In genomic region chr2:219619235-219619634, GRCh38 we compare ENCODE assay signal across 20 cellular contexts. TPM values are rescaled to one million over a fixed set of nuclear protein-coding genes. Genes with fewer than 3 reads are reported as not detected.
A peak's percentile ranks its signal among the peaks of the same experiment; 100 is the strongest.
DNase-seq lines count a peak whose midpoint lies in the region; ATAC-seq, FAIRE-seq and TF ChIP-seq lines count a peak whose summit lies in the region.
"Had no signal": no experiment of that assay in that cellular context is flagged by ENCODE, and none has a peak within 500 bp of the region (broad histone marks: within the 10 kb centered on the region; RNA-seq: fewer than 3 reads in every experiment).

No MANE protein-coding gene starts in this region.

- no peaks in the 10 kb centered on the region; the same call in 1 of the 2 replicates for H4K20me1 ChIP-seq in K562 (replicated peaks; ENCODE audit: control insufficient read depth, insufficient read depth, low read length)

- peak; percentile 85 for ATAC-seq in K562
- ATAC-seq in HG02623 (IDR thresholded peaks at IDR 0.05; ENCODE audit: unreplicated experiment): no peak
- ATAC-seq: natural killer cell treated with Interleukin-12 subunit alpha and Interleukin-12 subunit beta and Interleukin-15 and Interleukin-18, amount 100 ng/mL, for 72 hours; Panc1 had no signal

- in situ Hi-C loops in K562 (cut with MboI): no loop called here

- intact Hi-C loops in A673 (cut with micrococcal nuclease; ENCODE audit: unreplicated experiment): no loop called here
- intact Hi-C loops in K562 (cut with micrococcal nuclease): loop anchor here (1.0 kb wide), 1 partner anchor 23 kb away; no protein-coding TSS in a partner anchor

- no peak overlapping the region for H3K4me3 ChIP-seq in A673 (ENCODE audit: low read depth, low read length, poor library complexity, severe bottlenecking)
- H3K4me3 ChIP-seq in H7 (ENCODE audit: insufficient read depth, low read depth, low read length): no peak overlapping the region
- no peak overlapping the region for H3K4me3 ChIP-seq in K562

- FAIRE-seq in K562 (lab: Jason Lieb, UNC): peak; percentile 32
- FAIRE-seq: astrocyte had no signal

- H3K9me3 ChIP-seq in A673 (ENCODE audit: low read depth, low read length, poor library complexity, severe bottlenecking) (no peaks in the 10 kb centered on the region), K562 (replicated peaks; ENCODE audit: control insufficient read depth, insufficient read depth, low read depth, low read length) (no peaks in the 10 kb centered on the region)

- no peak overlapping the region for H3K9ac ChIP-seq in K562 (ENCODE audit: insufficient read depth in 1 of 2, low read depth in 2 of 2, low read length in 2 of 2)

- H3K27me3 ChIP-seq in A673 (replicated peaks; ENCODE audit: insufficient read depth, low read depth, low read length, poor library complexity) (no peaks in the 10 kb centered on the region), H7 (ENCODE audit: control insufficient read depth, insufficient read depth, low read length) (no peaks in the 10 kb centered on the region), K562 (ENCODE audit: control insufficient read depth in 2 of 2, insufficient read depth in 2 of 2, low read length in 2 of 2) (peaks cover 2 to 5% of the 10 kb centered on the region in 2 experiments; a peak in 1 of 5 replicates)

- DNase-seq in A673 (ENCODE audit: low spot score) (no peak), H7 (peak; percentile 82), K562 (ENCODE audit: extremely low read depth in 1 of 4, low spot score in 3 of 4) (peak in 2 of 4 experiments; percentile 35 to 40), myocyte (ENCODE audit: low read depth) (peak; percentile 12), activated gamma-delta T cell (lab: John Stamatoyannopoulos, UW) (no peak)
- no peak for DNase-seq in central memory CD4-positive, alpha-beta T cell
- DNase-seq: activated CD4-positive, CD25-positive, alpha-beta regulatory T cell treated with anti-CD3 and anti-CD28 coated beads, Interleukin-2, amount 50 U/mL, for 72 hours; activated naive CD4-positive, alpha-beta T cell treated with anti-CD3 and anti-CD28 coated beads, Interleukin-2, amount 50 U/mL, for 16 hours; activated T-cell treated with anti-CD3 and anti-CD28 coated beads, Interleukin-2, amount 50 U/mL, for 48 hours; cortex of kidney; hippocampal formation; kidney glomerular epithelial cell; NCI-H2029; NCI-H510A treated with DMSO at 0.1 percent for 48 hours; stimulated activated CD4-positive, alpha-beta T cell treated with anti-CD3 and anti-CD28 coated beads, Interleukin-12 subunit alpha, Interleukin-12 subunit beta, amount 100 ng/mL, for 4 hours; stimulated activated CD8-positive, alpha-beta memory T cell treated with anti-CD3 and anti-CD28 coated beads, Interleukin-4, amount 100 ng/mL, for 48 hours had no signal

- TF ChIP-seq RAD21 in K562 (CRISPR knock-in tag; conservative IDR thresholded peaks at IDR 0.05 in 1 of 2, IDR thresholded peaks at IDR 0.05 in 1 of 2): peak in 1 of 2 experiments; percentile 56; a peak in 2 of 4 replicates

- CTCF ChIA-PET in A673 (lab: Charles Lee) (interaction anchor here (0.6 kb wide), 1 partner anchor 32 kb away, joined by 4 read pairs; no protein-coding TSS in a partner anchor), K562 (lab: Yijun Ruan, JAX; ENCODE audit: low intra/inter-chr PET ratio) (no interaction called here)

- TF ChIP-seq EP300 in K562 (IDR thresholded peaks at IDR 0.05; ENCODE audit: low read length): no peak

- H3K4me1 ChIP-seq in A673 (ENCODE audit: insufficient read depth, low read length, poor library complexity, severe bottlenecking) (no peaks in the 10 kb centered on the region), K562 (replicated peaks in 1 of 2; ENCODE audit: control insufficient read depth in 2 of 2, insufficient read depth in 2 of 2, low read length in 2 of 2) (no peaks in the 10 kb centered on the region; a peak in 1 of 5 replicates)

- no TSS peak for BruUV-seq in A673 (replicated peaks; lab: Mats Ljungman, UMichigan)
- BruUV-seq in K562 (replicated peaks; lab: Mats Ljungman, UMichigan): no TSS peak

- WGBS in K562 (ENCODE audit: insufficient coverage, low coverage, missing lambda C conversion rate): 8% methylated on average over 4 of the region's 4 CpGs

- POLR2A ChIA-PET in A673 (lab: Charles Lee; ENCODE audit: low non-redundant PET) (no interaction called here), K562 (lab: Yijun Ruan, JAX) (no interaction called here)

- H3K27ac ChIP-seq in A673 (ENCODE audit: low read depth, low read length, poor library complexity, severe bottlenecking) (no peak overlapping the region), K562 (ENCODE audit: extremely low read depth, low read depth, low read length) (no peak overlapping the region)

- no peaks in the 10 kb centered on the region for H3K79me2 ChIP-seq in K562 (ENCODE audit: control insufficient read depth, insufficient read depth, low read length)

- peak; percentile 47 for TF ChIP-seq CTCF in A673 (conservative IDR thresholded peaks at IDR 0.05; ENCODE audit: low read depth, low read length)
- peak; percentile 39 to 54 (median 47); a peak in 5 of 6 replicates for TF ChIP-seq CTCF in K562 (IDR thresholded peaks at IDR 0.05 in 2 of 3, conservative IDR thresholded peaks at IDR 0.05 in 1 of 3; ENCODE audit: insufficient read depth in 2 of 3, low read depth in 1 of 3, low read length in 3 of 3)

- no peak for TF ChIP-seq POLR2A in K562 (conservative IDR thresholded peaks at IDR 0.05)

- H3K36me3 ChIP-seq in A673 (ENCODE audit: insufficient read depth, low read length, poor library complexity, severe bottlenecking): no peaks in the 10 kb centered on the region
- peaks cover 2% of the 10 kb centered on the region; the same call in 1 of the 2 replicates for H3K36me3 ChIP-seq in H7 (replicated peaks; ENCODE audit: control insufficient read depth, insufficient read depth, low read length)
- no peaks in the 10 kb centered on the region for H3K36me3 ChIP-seq in K562 (ENCODE audit: control insufficient read depth, insufficient read depth, low read length)

- H3K9me1 ChIP-seq in K562 (ENCODE audit: control insufficient read depth, insufficient read depth, low read length): no peaks in the 10 kb centered on the region

- H2AFZ ChIP-seq in K562 (ENCODE audit: low read depth, low read length): no peak overlapping the region

- no peak overlapping the region for H3K4me2 ChIP-seq in K562 (ENCODE audit: insufficient read depth, low read length)

RNA-seq across cellular contexts. Expression of gene SLC4A3, which starts 8.2 kb away (rescaled TPM):
- total RNA-seq in A673 (2021) (0.52 and 1.5 TPM in 2 replicates), K562 (2014; rRNA removed) (not detected in 2 replicates), K562 (2014; rRNA removed; fragmentation: Illumina TruSeq; extraction: Trizol) (not detected in 2 replicates), K562 (2015; rRNA removed; fragmentation: Illumina TruSeq; extraction: Trizol) (0.04 TPM in 1 of 2 replicates, not detected in the other), K562 (2021) (0.04 and 0.31 TPM in 2 replicates), myocyte (4.3 and 7.0 TPM in 2 replicates)
- 6.9 and 8.2 TPM in 2 replicates for total RNA-seq in H7 (2014; rRNA removed; shearing (Covaris generic))
- total RNA-seq in K562 (2011; cell fraction: chromatin; rRNA removed; ENCODE audit: low replicate concordance): 0.28 and 2.2 TPM in 2 replicates
- 0.53 and 1.0 TPM in 2 replicates for total RNA-seq in K562 (2011; cell fraction: nucleolus; rRNA removed)
- 0.53 and 0.59 TPM in 2 replicates for total RNA-seq in K562 (2011; cell fraction: nucleoplasm; rRNA removed)
- polyA plus RNA-seq in K562 (2011; rRNA removed) (0.26 and 0.76 TPM in 2 replicates), K562 (2014; fragmentation: Illumina TruSeq; extraction: Trizol) (0.04 TPM in 1 of 2 replicates, not detected in the other), K562 (2014; fragmentation: Nextera tagmentation; extraction: Ambion mirVana) (not detected), K562 (2014; rRNA removed) (0.05 and 0.11 TPM in 2 replicates)
- 0.39 and 0.62 TPM in 2 replicates for polyA plus RNA-seq in K562 (2011; cell fraction: cytosol; rRNA removed)
- 3.3 and 5.9 TPM in 2 replicates for polyA plus RNA-seq in K562 (2011; cell fraction: nucleus; rRNA removed)
- polyA plus RNA-seq in K562 (2012): 0.08 and 0.17 TPM in 2 replicates
- polyA minus RNA-seq in K562 (2011; rRNA and poly(A)+ RNA removed): not detected in 2 replicates
- polyA minus RNA-seq in K562 (2011; cell fraction: cytosol; rRNA and poly(A)+ RNA removed): not detected in 2 replicates
- polyA minus RNA-seq in K562 (2011; cell fraction: nucleus; rRNA and poly(A)+ RNA removed): 1.1 and 2.2 TPM in 2 replicates
- polyA plus RNA-seq in myocyte (2012): 9.1 TPM
- total RNA-seq: natural killer cell treated with Interleukin-12 subunit alpha and Interleukin-12 subunit beta and Interleukin-15 and Interleukin-18, amount 100 ng/mL, for 72 hours had no signal

RNA-seq across cellular contexts. Expression of gene STK11IP, which starts 21.6 kb away (rescaled TPM):
- 35.6 and 43.9 TPM in 2 replicates for total RNA-seq in A673 (2021)
- total RNA-seq in H7 (2014; rRNA removed; shearing (Covaris generic)): 26.6 and 37.2 TPM in 2 replicates
- total RNA-seq in K562 (2011; cell fraction: chromatin; rRNA removed; ENCODE audit: low replicate concordance): 27.6 and 95.1 TPM in 2 replicates
- 56.0 and 75.7 TPM in 2 replicates for total RNA-seq in K562 (2011; cell fraction: nucleolus; rRNA removed)
- total RNA-seq in K562 (2011; cell fraction: nucleoplasm; rRNA removed): 40.2 and 44.7 TPM in 2 replicates
- 8.5 and 10.3 TPM in 2 replicates for total RNA-seq in K562 (2014; rRNA removed)
- total RNA-seq in K562 (2014; rRNA removed; fragmentation: Illumina TruSeq; extraction: Trizol): 3.3 TPM in 2 replicates
- 5.6 and 6.5 TPM in 2 replicates for total RNA-seq in K562 (2015; rRNA removed; fragmentation: Illumina TruSeq; extraction: Trizol)
- 20.6 and 21.7 TPM in 2 replicates for total RNA-seq in K562 (2021)
- 4.7 and 14.4 TPM in 2 replicates for polyA plus RNA-seq in K562 (2011; rRNA removed)
- 5.6 and 6.8 TPM in 2 replicates for polyA plus RNA-seq in K562 (2011; cell fraction: cytosol; rRNA removed)
- 89.3 and 106 TPM in 2 replicates for polyA plus RNA-seq in K562 (2011; cell fraction: nucleus; rRNA removed)
- 14.2 TPM in 2 replicates for polyA plus RNA-seq in K562 (2012)
- 7.3 and 10.6 TPM in 2 replicates for polyA plus RNA-seq in K562 (2014; fragmentation: Illumina TruSeq; extraction: Trizol)
- under 1 TPM; 0.52 to 0.89 TPM for polyA plus RNA-seq in K562 (2014; fragmentation: Nextera tagmentation; extraction: Ambion mirVana)
- 9.0 and 12.6 TPM in 2 replicates for polyA plus RNA-seq in K562 (2014; rRNA removed)
- polyA minus RNA-seq in K562 (2011; rRNA and poly(A)+ RNA removed): 5.2 and 5.4 TPM in 2 replicates
- 9.6 and 10.6 TPM in 2 replicates for polyA minus RNA-seq in K562 (2011; cell fraction: cytosol; rRNA and poly(A)+ RNA removed)
- 27.2 and 31.0 TPM in 2 replicates for polyA minus RNA-seq in K562 (2011; cell fraction: nucleus; rRNA and poly(A)+ RNA removed)
- 13.0 and 14.7 TPM in 2 replicates for total RNA-seq in myocyte
- 22.2 TPM for polyA plus RNA-seq in myocyte (2012)

RNA-seq across cellular contexts. Expression of gene INHA, which starts 47.1 kb away (rescaled TPM):
- total RNA-seq in A673 (2021) (0.70 TPM in 1 of 2 replicates, not detected in the other), K562 (2014; rRNA removed) (1.1 and 1.3 TPM in 2 replicates), K562 (2014; rRNA removed; fragmentation: Illumina TruSeq; extraction: Trizol) (0.11 and 0.13 TPM in 2 replicates), K562 (2015; rRNA removed; fragmentation: Illumina TruSeq; extraction: Trizol) (0.40 and 0.41 TPM in 2 replicates), K562 (2021) (0.51 and 0.71 TPM in 2 replicates), myocyte (0.48 and 0.62 TPM in 2 replicates)
- total RNA-seq in H7 (2014; rRNA removed; shearing (Covaris generic)): 1.8 and 6.5 TPM in 2 replicates
- total RNA-seq in K562 (2011; cell fraction: chromatin; rRNA removed; ENCODE audit: low replicate concordance): 0.56 and 0.93 TPM in 2 replicates
- 0.79 and 1.0 TPM in 2 replicates for total RNA-seq in K562 (2011; cell fraction: nucleolus; rRNA removed)
- total RNA-seq in K562 (2011; cell fraction: nucleoplasm; rRNA removed): 0.84 and 1.1 TPM in 2 replicates
- polyA plus RNA-seq in K562 (2011; rRNA removed) (0.61 and 0.72 TPM in 2 replicates), K562 (2014; fragmentation: Illumina TruSeq; extraction: Trizol) (0.36 and 0.61 TPM in 2 replicates), K562 (2014; fragmentation: Nextera tagmentation; extraction: Ambion mirVana) (under 1 TPM; 0.07 TPM), K562 (2014; rRNA removed) (0.90 and 1.9 TPM in 2 replicates)
- 1.0 and 3.8 TPM in 2 replicates for polyA plus RNA-seq in K562 (2011; cell fraction: cytosol; rRNA removed)
- polyA plus RNA-seq in K562 (2011; cell fraction: nucleus; rRNA removed): 3.8 and 4.3 TPM in 2 replicates
- 0.68 and 1.8 TPM in 2 replicates for polyA plus RNA-seq in K562 (2012)
- polyA minus RNA-seq in K562 (2011; rRNA and poly(A)+ RNA removed): 0.14 and 0.15 TPM in 2 replicates
- not detected in 2 replicates for polyA minus RNA-seq in K562 (2011; cell fraction: cytosol; rRNA and poly(A)+ RNA removed)
- polyA minus RNA-seq in K562 (2011; cell fraction: nucleus; rRNA and poly(A)+ RNA removed): 0.33 and 0.40 TPM in 2 replicates
- polyA plus RNA-seq in myocyte (2012): 1.7 TPM
- total RNA-seq: natural killer cell treated with Interleukin-12 subunit alpha and Interleukin-12 subunit beta and Interleukin-15 and Interleukin-18, amount 100 ng/mL, for 72 hours had no signal

RNA-seq across cellular contexts. Expression of gene OBSL1, which starts 47.9 kb away (rescaled TPM):
- total RNA-seq in A673 (2021) (23.1 and 46.6 TPM in 2 replicates), K562 (2014; rRNA removed) (14.9 and 19.2 TPM in 2 replicates), K562 (2014; rRNA removed; fragmentation: Illumina TruSeq; extraction: Trizol) (2.5 and 3.0 TPM in 2 replicates), K562 (2015; rRNA removed; fragmentation: Illumina TruSeq; extraction: Trizol) (8.6 and 9.6 TPM in 2 replicates), K562 (2021) (24.5 and 26.6 TPM in 2 replicates), myocyte (159 and 173 TPM in 2 replicates)
- total RNA-seq in H7 (2014; rRNA removed; shearing (Covaris generic)): 155 and 158 TPM in 2 replicates
- 21.4 and 68.9 TPM in 2 replicates for total RNA-seq in K562 (2011; cell fraction: chromatin; rRNA removed; ENCODE audit: low replicate concordance)
- total RNA-seq in K562 (2011; cell fraction: nucleolus; rRNA removed): 49.9 and 55.4 TPM in 2 replicates
- total RNA-seq in K562 (2011; cell fraction: nucleoplasm; rRNA removed): 22.7 and 27.9 TPM in 2 replicates
- polyA plus RNA-seq in K562 (2011; rRNA removed) (10.2 and 14.7 TPM in 2 replicates), K562 (2014; fragmentation: Illumina TruSeq; extraction: Trizol) (6.8 and 12.6 TPM in 2 replicates), K562 (2014; fragmentation: Nextera tagmentation; extraction: Ambion mirVana) (1 to 10 TPM; 1.2 to 1.9 TPM), K562 (2014; rRNA removed) (19.3 and 19.8 TPM in 2 replicates)
- polyA plus RNA-seq in K562 (2011; cell fraction: cytosol; rRNA removed): 9.2 and 21.4 TPM in 2 replicates
- 91.1 and 133 TPM in 2 replicates for polyA plus RNA-seq in K562 (2011; cell fraction: nucleus; rRNA removed)
- 27.0 and 40.4 TPM in 2 replicates for polyA plus RNA-seq in K562 (2012)
- polyA minus RNA-seq in K562 (2011; rRNA and poly(A)+ RNA removed): 6.2 and 8.2 TPM in 2 replicates
- polyA minus RNA-seq in K562 (2011; cell fraction: cytosol; rRNA and poly(A)+ RNA removed): 14.2 and 18.7 TPM in 2 replicates
- polyA minus RNA-seq in K562 (2011; cell fraction: nucleus; rRNA and poly(A)+ RNA removed): 17.0 and 18.6 TPM in 2 replicates
- polyA plus RNA-seq in myocyte (2012): 139 TPM

Comparison
In these comparisons a context has a peak if more than half of its experiments do, and no peak if none do; other contexts are left out.
1. DNase-seq: peak in H7 (single experiment) and myocyte (single experiment); none in A673 (single experiment), central memory CD4-positive, alpha-beta T cell (single experiment) and activated gamma-delta T cell (single experiment).